In genomic region chr11:32573228-32573627, GRCh38 we compare ENCODE assay signal across 2 cellular contexts.
TF ChIP-seq lines count a peak whose summit lies in the region.

No MANE protein-coding gene starts in this region.

TF ChIP-seq in GM23338, 12 proteins besides CTCF, POLR2A, EP300 and RAD21:
- TF ChIP-seq CREB1 (CRISPR knock-in tag; IDR thresholded peaks at IDR 0.05; ENCODE audit: low read depth), result no peak
- TF ChIP-seq STAT1 (IDR thresholded peaks at IDR 0.05; ENCODE audit: unreplicated experiment), result no peak
- TF ChIP-seq ZNF114 (CRISPR knock-in tag; IDR thresholded peaks at IDR 0.05), result no peak
- TF ChIP-seq EZH2 (IDR thresholded peaks at IDR 0.05; ENCODE audit: low read depth, unreplicated experiment), result no peak
- no peak for TF ChIP-seq EZH2phosphoT487 (IDR thresholded peaks at IDR 0.05; ENCODE audit: unreplicated experiment)
- TF ChIP-seq NANOG (IDR thresholded peaks at IDR 0.05; ENCODE audit: borderline replicate concordance), result no peak
- no peak for TF ChIP-seq POLR2AphosphoS5 (IDR thresholded peaks at IDR 0.05; ENCODE audit: low read depth)
- TF ChIP-seq JUNB (IDR thresholded peaks at IDR 0.05; ENCODE audit: unreplicated experiment), result no peak
- TF ChIP-seq ZNF331 (CRISPR knock-in tag; IDR thresholded peaks at IDR 0.05; ENCODE audit: low read depth), result no peak
- TF ChIP-seq ZNF462 (CRISPR knock-in tag; IDR thresholded peaks at IDR 0.05), result no peak
- TF ChIP-seq, protein P1, sequence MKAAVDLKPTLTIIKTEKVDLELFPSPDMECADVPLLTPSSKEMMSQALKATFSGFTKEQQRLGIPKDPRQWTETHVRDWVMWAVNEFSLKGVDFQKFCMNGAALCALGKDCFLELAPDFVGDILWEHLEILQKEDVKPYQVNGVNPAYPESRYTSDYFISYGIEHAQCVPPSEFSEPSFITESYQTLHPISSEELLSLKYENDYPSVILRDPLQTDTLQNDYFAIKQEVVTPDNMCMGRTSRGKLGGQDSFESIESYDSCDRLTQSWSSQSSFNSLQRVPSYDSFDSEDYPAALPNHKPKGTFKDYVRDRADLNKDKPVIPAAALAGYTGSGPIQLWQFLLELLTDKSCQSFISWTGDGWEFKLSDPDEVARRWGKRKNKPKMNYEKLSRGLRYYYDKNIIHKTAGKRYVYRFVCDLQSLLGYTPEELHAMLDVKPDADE (IDR thresholded peaks at IDR 0.05), result no peak
- TF ChIP-seq, protein P2, sequence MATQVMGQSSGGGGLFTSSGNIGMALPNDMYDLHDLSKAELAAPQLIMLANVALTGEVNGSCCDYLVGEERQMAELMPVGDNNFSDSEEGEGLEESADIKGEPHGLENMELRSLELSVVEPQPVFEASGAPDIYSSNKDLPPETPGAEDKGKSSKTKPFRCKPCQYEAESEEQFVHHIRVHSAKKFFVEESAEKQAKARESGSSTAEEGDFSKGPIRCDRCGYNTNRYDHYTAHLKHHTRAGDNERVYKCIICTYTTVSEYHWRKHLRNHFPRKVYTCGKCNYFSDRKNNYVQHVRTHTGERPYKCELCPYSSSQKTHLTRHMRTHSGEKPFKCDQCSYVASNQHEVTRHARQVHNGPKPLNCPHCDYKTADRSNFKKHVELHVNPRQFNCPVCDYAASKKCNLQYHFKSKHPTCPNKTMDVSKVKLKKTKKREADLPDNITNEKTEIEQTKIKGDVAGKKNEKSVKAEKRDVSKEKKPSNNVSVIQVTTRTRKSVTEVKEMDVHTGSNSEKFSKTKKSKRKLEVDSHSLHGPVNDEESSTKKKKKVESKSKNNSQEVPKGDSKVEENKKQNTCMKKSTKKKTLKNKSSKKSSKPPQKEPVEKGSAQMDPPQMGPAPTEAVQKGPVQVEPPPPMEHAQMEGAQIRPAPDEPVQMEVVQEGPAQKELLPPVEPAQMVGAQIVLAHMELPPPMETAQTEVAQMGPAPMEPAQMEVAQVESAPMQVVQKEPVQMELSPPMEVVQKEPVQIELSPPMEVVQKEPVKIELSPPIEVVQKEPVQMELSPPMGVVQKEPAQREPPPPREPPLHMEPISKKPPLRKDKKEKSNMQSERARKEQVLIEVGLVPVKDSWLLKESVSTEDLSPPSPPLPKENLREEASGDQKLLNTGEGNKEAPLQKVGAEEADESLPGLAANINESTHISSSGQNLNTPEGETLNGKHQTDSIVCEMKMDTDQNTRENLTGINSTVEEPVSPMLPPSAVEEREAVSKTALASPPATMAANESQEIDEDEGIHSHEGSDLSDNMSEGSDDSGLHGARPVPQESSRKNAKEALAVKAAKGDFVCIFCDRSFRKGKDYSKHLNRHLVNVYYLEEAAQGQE (IDR thresholded peaks at IDR 0.05; ENCODE audit: unreplicated experiment), result no peak

TF ChIP-seq in H1, 55 proteins besides CTCF, POLR2A, EP300 and RAD21:
- no peak for TF ChIP-seq SIX5 (IDR thresholded peaks at IDR 0.05; ENCODE audit: low read depth, low read length)
- TF ChIP-seq PHF8 (conservative IDR thresholded peaks at IDR 0.05; ENCODE audit: low read depth, low read length), result no peak
- no peak for TF ChIP-seq SRF (IDR thresholded peaks at IDR 0.05; ENCODE audit: low read depth, low read length)
- no peak for TF ChIP-seq USF2 (IDR thresholded peaks at IDR 0.05; ENCODE audit: low read length)
- no peak for TF ChIP-seq RXRA (IDR thresholded peaks at IDR 0.05; ENCODE audit: insufficient read depth, low read depth, low read length)
- no peak for TF ChIP-seq SIRT6 (IDR thresholded peaks at IDR 0.05; ENCODE audit: low read length)
- TF ChIP-seq BACH1 (IDR thresholded peaks at IDR 0.05; ENCODE audit: low read length), result no peak
- TF ChIP-seq CTBP2 (IDR thresholded peaks at IDR 0.05; ENCODE audit: borderline replicate concordance, insufficient read depth, insufficient read length, low read length), result no peak
- no peak for TF ChIP-seq JUN (IDR thresholded peaks at IDR 0.05; ENCODE audit: low read depth, low read length)
- TF ChIP-seq TBP (IDR thresholded peaks at IDR 0.05; ENCODE audit: low read depth, low read length), result no peak
TF ChIP-seq in H1: peak in this region for 0.
